In the genomic region with DNA sequence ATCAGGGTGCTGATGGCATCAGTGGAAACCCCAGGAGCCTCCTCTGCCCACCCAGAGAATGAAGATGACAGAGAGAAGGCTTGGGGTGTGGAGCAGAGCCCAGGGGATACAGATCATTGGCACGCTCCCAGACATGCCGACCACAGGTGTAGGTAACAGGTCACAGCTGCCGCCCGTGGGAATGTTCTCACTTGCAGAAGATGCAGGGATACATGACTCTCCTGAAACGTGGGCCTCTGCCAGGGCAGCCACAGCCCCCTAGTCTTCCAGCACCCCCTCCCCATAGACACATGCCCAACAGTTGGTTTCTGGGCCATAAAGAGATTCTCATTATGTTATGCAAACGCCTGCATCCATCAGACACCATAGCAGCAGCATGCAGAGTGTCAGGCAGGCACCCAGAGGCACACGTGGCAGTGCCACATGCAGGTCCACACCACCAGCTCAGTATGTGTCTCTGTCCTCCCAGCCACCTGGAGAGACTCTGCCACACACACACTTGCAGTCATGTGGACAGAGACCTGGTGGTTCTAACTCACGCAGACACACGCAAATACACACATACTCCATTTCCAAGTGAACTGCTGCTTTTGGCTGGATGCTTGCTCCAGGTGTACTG, we compare ENCODE assay signal across 1 cellular context.
TF ChIP-seq lines count a peak whose summit lies in the region.

No MANE protein-coding gene starts in this region.

TF ChIP-seq in H1, 55 proteins besides CTCF, POLR2A, EP300 and RAD21:
- TF ChIP-seq RFX5 (IDR thresholded peaks at IDR 0.05; ENCODE audit: borderline replicate concordance, low read depth, low read length): no peak
- TF ChIP-seq KDM5A (IDR thresholded peaks at IDR 0.05; ENCODE audit: low read length): no peak
- no peak for TF ChIP-seq YY1 (IDR thresholded peaks at IDR 0.05; ENCODE audit: low read depth, low read length)
- no peak for TF ChIP-seq MAFK (IDR thresholded peaks at IDR 0.05; ENCODE audit: low read depth, low read length)
TF ChIP-seq in H1: peak in this region for 0.
